Comparison of ENCODE assay signal across 25 cellular contexts in genomic region chr21:40662889-40663288, GRCh38.
"Had no signal": no experiment of that assay in that cellular context is flagged by ENCODE, and none has a peak within 500 bp of the region (broad histone marks: within the 10 kb centered on the region; RNA-seq: fewer than 3 reads in every experiment).

No MANE protein-coding gene starts in this region.

- H3K4me3 ChIP-seq: colonic mucosa, gastrocnemius medialis, lower lobe of right lung, prostate gland, right atrium auricular region, skin epidermis, spleen, suprapubic skin, transverse colon, vagina had no signal

- H3K36me3 Mint-ChIP-seq: natural killer cell; stimulated activated memory B cell treated with anti-CD40 and anti-IgM and Interleukin-4, amounts not matched to agents 10 μg/mL and 1 μg/mL and 100 μg/mL, for 72 hours had no signal

- H3K4me3 Mint-ChIP-seq: dendritic cell treated with granulocyte-macrophage colony-stimulating factor and Interleukin-4, amounts not matched to agents 40 ng/mL and 50 ng/mL, for 4 days; endodermal cell; natural killer cell; neural crest cell; stimulated activated memory B cell treated with anti-CD40 and anti-IgM and Interleukin-4, amounts not matched to agents 10 μg/mL and 1 μg/mL and 100 μg/mL, for 72 hours; stimulated activated naive CD8-positive, alpha-beta T cell treated with anti-CD3 and anti-CD28 coated beads, Interleukin-15, Interleukin-2, amounts not matched to agents 100 ng/mL and 50 ng/mL, for 24 hours had no signal

- ATAC-seq: esophagus mucosa; gastrocnemius medialis; left ventricle myocardium superior; lower lobe of right lung; stimulated activated memory B cell treated with anti-CD40 and anti-IgM and Interleukin-4, amounts not matched to agents 10 μg/mL and 1 μg/mL and 100 μg/mL, for 72 hours had no signal

- H3K4me1 ChIP-seq: colonic mucosa, gastrocnemius medialis, lower lobe of right lung, parathyroid adenoma, prostate gland, right atrium auricular region, spleen, suprapubic skin, transverse colon, vagina had no signal

- H3K79me2 ChIP-seq: parathyroid adenoma had no signal

- H3K4me1 Mint-ChIP-seq: natural killer cell; neural crest cell; stimulated activated memory B cell treated with anti-CD40 and anti-IgM and Interleukin-4, amounts not matched to agents 10 μg/mL and 1 μg/mL and 100 μg/mL, for 72 hours had no signal

- FAIRE-seq: keratinocyte had no signal

- H3K9me3 ChIP-seq: colonic mucosa, gastrocnemius medialis, lower lobe of right lung, prostate gland, right atrium auricular region, suprapubic skin, transverse colon, vagina had no signal

- H3K36me3 ChIP-seq: colonic mucosa, gastrocnemius medialis, lower lobe of right lung, prostate gland, right atrium auricular region, spleen, suprapubic skin, transverse colon, vagina had no signal

- H3K27me3 ChIP-seq: colonic mucosa, gastrocnemius medialis, right atrium auricular region, spleen, suprapubic skin, transverse colon, vagina had no signal

- H3K27ac Mint-ChIP-seq: dendritic cell treated with granulocyte-macrophage colony-stimulating factor and Interleukin-4, amounts not matched to agents 40 ng/mL and 50 ng/mL, for 4 days; endodermal cell; natural killer cell; stimulated activated memory B cell treated with anti-CD40 and anti-IgM and Interleukin-4, amounts not matched to agents 10 μg/mL and 1 μg/mL and 100 μg/mL, for 72 hours; stimulated activated naive CD8-positive, alpha-beta T cell treated with anti-CD3 and anti-CD28 coated beads, Interleukin-15, Interleukin-2, amounts not matched to agents 100 ng/mL and 50 ng/mL, for 24 hours had no signal

- H3K27ac ChIP-seq: colonic mucosa, epithelial cell of prostate, gastrocnemius medialis, lower lobe of right lung, parathyroid adenoma, prostate gland, right atrium auricular region, skin epidermis, spleen, suprapubic skin, transverse colon, vagina had no signal

- H3K9ac ChIP-seq: parathyroid adenoma had no signal

- H3K9me3 Mint-ChIP-seq: dendritic cell treated with granulocyte-macrophage colony-stimulating factor and Interleukin-4, amounts not matched to agents 40 ng/mL and 50 ng/mL, for 4 days; endodermal cell; neural crest cell; stimulated activated naive CD8-positive, alpha-beta T cell treated with anti-CD3 and anti-CD28 coated beads, Interleukin-15, Interleukin-2, amounts not matched to agents 100 ng/mL and 50 ng/mL, for 24 hours had no signal

- DNase-seq: colonic mucosa; effector CD8-positive, alpha-beta T cell; endodermal cell; foreskin fibroblast; gastrocnemius medialis; head of caudate nucleus; left ventricle myocardium superior; lower lobe of right lung; natural killer cell; spleen; stimulated activated CD4-positive, alpha-beta T cell treated with anti-CD3 and anti-CD28 coated beads, Interleukin-4, amount 100 ng/mL, for 4 hours; transverse colon had no signal

- H2AFZ ChIP-seq: parathyroid adenoma had no signal

- H3K27me3 Mint-ChIP-seq: dendritic cell treated with granulocyte-macrophage colony-stimulating factor and Interleukin-4, amounts not matched to agents 40 ng/mL and 50 ng/mL, for 4 days; stimulated activated memory B cell treated with anti-CD40 and anti-IgM and Interleukin-4, amounts not matched to agents 10 μg/mL and 1 μg/mL and 100 μg/mL, for 72 hours; stimulated activated naive CD8-positive, alpha-beta T cell treated with anti-CD3 and anti-CD28 coated beads, Interleukin-15, Interleukin-2, amounts not matched to agents 100 ng/mL and 50 ng/mL, for 24 hours had no signal
